18 cellular contexts compared by ENCODE assay signal in genomic region chr20:53142651-53143177, GRCh38.
"Had no signal": no experiment of that assay in that cellular context is flagged by ENCODE, and none has a peak within 500 bp of the region (broad histone marks: within the 10 kb centered on the region; RNA-seq: fewer than 3 reads in every experiment).

No MANE protein-coding gene starts in this region.

- H3K27me3 ChIP-seq: adrenal gland, esophagus squamous epithelium, foreskin keratinocyte had no signal

- H3K9me3 ChIP-seq: adrenal gland, esophagus squamous epithelium, thoracic aorta had no signal

- H3K4me3 Mint-ChIP-seq: activated B cell treated with CpG ODN at 0.5 μM for 24 hours; activated CD8-positive, alpha-beta T cell treated with anti-CD3 and anti-CD28 coated beads for 36 hours; activated naive CD4-positive, alpha-beta T cell treated with anti-CD3 and anti-CD28 coated beads, Interleukin-2, amount 50 U/mL, for 24 hours; central memory CD8-positive, alpha-beta T cell; natural killer cell; stimulated activated effector memory CD8-positive, alpha-beta T cell treated with anti-CD3 and anti-CD28 coated beads, Interleukin-12 subunit alpha, Interleukin-12 subunit beta, amount 100 ng/mL, for 72 hours had no signal

- H3K4me1 Mint-ChIP-seq: central memory CD8-positive, alpha-beta T cell; natural killer cell had no signal

- H3K4me1 ChIP-seq: foreskin keratinocyte had no signal

- H3K27ac Mint-ChIP-seq: activated B cell treated with CpG ODN at 0.5 μM for 24 hours; activated CD8-positive, alpha-beta T cell treated with anti-CD3 and anti-CD28 coated beads for 36 hours; natural killer cell; stimulated activated effector memory CD8-positive, alpha-beta T cell treated with anti-CD3 and anti-CD28 coated beads, Interleukin-12 subunit alpha, Interleukin-12 subunit beta, amount 100 ng/mL, for 72 hours had no signal

- H3K36me3 ChIP-seq: adrenal gland, esophagus squamous epithelium, thoracic aorta had no signal

- H3K27ac ChIP-seq: foreskin keratinocyte, thoracic aorta had no signal

- H3K27me3 Mint-ChIP-seq: activated B cell treated with CpG ODN at 0.5 μM for 24 hours; activated naive CD4-positive, alpha-beta T cell treated with anti-CD3 and anti-CD28 coated beads, Interleukin-2, amount 50 U/mL, for 24 hours had no signal

- H3K9me3 Mint-ChIP-seq: activated CD8-positive, alpha-beta T cell treated with anti-CD3 and anti-CD28 coated beads for 36 hours; activated naive CD4-positive, alpha-beta T cell treated with anti-CD3 and anti-CD28 coated beads, Interleukin-2, amount 50 U/mL, for 24 hours; central memory CD8-positive, alpha-beta T cell; natural killer cell; stimulated activated effector memory CD8-positive, alpha-beta T cell treated with anti-CD3 and anti-CD28 coated beads, Interleukin-12 subunit alpha, Interleukin-12 subunit beta, amount 100 ng/mL, for 72 hours had no signal

- H3K36me3 Mint-ChIP-seq: natural killer cell; stimulated activated effector memory CD8-positive, alpha-beta T cell treated with anti-CD3 and anti-CD28 coated beads, Interleukin-12 subunit alpha, Interleukin-12 subunit beta, amount 100 ng/mL, for 72 hours had no signal

- ATAC-seq: activated CD8-positive, alpha-beta T cell treated with anti-CD3 and anti-CD28 coated beads for 36 hours; natural killer cell; stimulated activated effector memory CD8-positive, alpha-beta T cell treated with anti-CD3 and anti-CD28 coated beads, Interleukin-12 subunit alpha, Interleukin-12 subunit beta, amount 100 ng/mL, for 72 hours had no signal

- DNase-seq: activated B cell treated with CpG ODN at 0.5 μM for 24 hours; activated CD4-positive, alpha-beta T cell treated with anti-CD3 and anti-CD28 coated beads for 48 hours; activated CD8-positive, alpha-beta T cell treated with anti-CD3 and anti-CD28 coated beads for 36 hours; activated effector memory CD4-positive, alpha-beta T cell treated with anti-CD3 and anti-CD28 coated beads, Interleukin-2, amount 50 U/mL, for 16 hours; activated T-cell treated with anti-CD3 and anti-CD28 coated beads, Interleukin-2, amount 50 U/mL, for 48 hours; adrenal gland; cortex of kidney; effector CD8-positive, alpha-beta T cell; esophagus squamous epithelium; foreskin keratinocyte; mesendoderm; natural killer cell; stimulated activated CD4-positive, alpha-beta T cell treated with anti-CD3 and anti-CD28 coated beads, Interleukin-12 subunit alpha, Interleukin-12 subunit beta, amount 100 ng/mL, for 4 hours; stimulated activated CD4-positive, alpha-beta T cell treated with anti-CD3 and anti-CD28 coated beads, Interleukin-2, amount 100 ng/mL, for 24 hours had no signal

- H3K4me3 ChIP-seq: adrenal gland, esophagus squamous epithelium, thoracic aorta had no signal
